In genomic region chr6:142683688-142684087, GRCh38 we compare ENCODE assay signal across 15 cellular contexts.
DNase-seq lines count a peak whose midpoint lies in the region; ATAC-seq, FAIRE-seq and TF ChIP-seq lines count a peak whose summit lies in the region.
"Had no signal": no experiment of that assay in that cellular context is flagged by ENCODE, and none has a peak within 500 bp of the region (broad histone marks: within the 10 kb centered on the region; RNA-seq: fewer than 3 reads in every experiment).

No MANE protein-coding gene starts in this region.

- H3K27me3 Mint-ChIP-seq in GM23338 (ENCODE audit: insufficient read depth, low read depth, poor library complexity) (peaks cover 1% of the 10 kb centered on the region), astrocyte (ENCODE audit: low read depth, unreplicated experiment) (peaks cover 2% of the 10 kb centered on the region), Caco-2 (ENCODE audit: insufficient read depth, unreplicated experiment) (peaks cover 20% of the 10 kb centered on the region)

- POLR2A ChIA-PET in Caco-2 (lab: Charles Lee) = interaction anchor here (0.6 kb wide), 1 partner anchor 138 kb away, joined by 3 read pairs; no protein-coding TSS in a partner anchor

- no peak overlapping the region for H3K4me3 Mint-ChIP-seq in GM23338
- no peak overlapping the region for H3K4me3 Mint-ChIP-seq in astrocyte (ENCODE audit: unreplicated experiment)
- no peak overlapping the region for H3K4me3 Mint-ChIP-seq in Caco-2 (ENCODE audit: unreplicated experiment)
- H3K4me3 Mint-ChIP-seq: CD4-positive, CD25-positive, alpha-beta regulatory T cell had no signal

- TF ChIP-seq CTCF in GM23338 (conservative IDR thresholded peaks at IDR 0.05; ENCODE audit: low read depth in 2 of 2) (no peak), astrocyte (IDR thresholded peaks at IDR 0.05; ENCODE audit: insufficient read depth, low read depth, low read length) (no peak), foreskin keratinocyte (conservative IDR thresholded peaks at IDR 0.05) (no peak), Caco-2 (IDR thresholded peaks at IDR 0.05; ENCODE audit: insufficient read depth in 1 of 2, low read depth in 1 of 2, low read length in 1 of 2, severe bottlenecking in 1 of 2, unreplicated experiment in 1 of 2) (no peak)

- H3K4me3 ChIP-seq in GM23338 (no peak overlapping the region), astrocyte (ENCODE audit: insufficient read depth, low read depth, low read length) (no peak overlapping the region), Caco-2 (ENCODE audit: low read depth, low read length) (no peak overlapping the region)
- H3K4me3 ChIP-seq: BLaER1 treated with 17β-estradiol and CSF1 and Interleukin-3, amounts not matched to agents 10 nM and 100 nM; GM23248 had no signal

- ATAC-seq in GM23338 (no peak), foreskin keratinocyte (peak; percentile 41), GM18873 (IDR thresholded peaks at IDR 0.05; ENCODE audit: low FRiP score, unreplicated experiment) (no peak)

- CTCF ChIA-PET in Caco-2 (lab: Charles Lee) = no interaction called here

- H3K36me3 Mint-ChIP-seq in GM23338 (ENCODE audit: low read depth) (peaks cover 3% of the 10 kb centered on the region; the same call in 1 of the 3 replicates), astrocyte (ENCODE audit: low read depth, unreplicated experiment) (no peaks in the 10 kb centered on the region), Caco-2 (ENCODE audit: insufficient read depth, unreplicated experiment) (no peaks in the 10 kb centered on the region)
- H3K36me3 Mint-ChIP-seq: CD4-positive, CD25-positive, alpha-beta regulatory T cell had no signal

- H3K9ac ChIP-seq in astrocyte (ENCODE audit: low read length) = no peak overlapping the region
- H3K9ac ChIP-seq: BLaER1 treated with 17β-estradiol and CSF1 and Interleukin-3, amounts not matched to agents 10 nM and 100 nM; GM23248 had no signal

- H3K4me2 ChIP-seq in GM23338 = no peak overlapping the region
- no peak overlapping the region for H3K4me2 ChIP-seq in astrocyte (ENCODE audit: low read length)

- peaks cover 20% of the 10 kb centered on the region for H3K9me2 ChIP-seq in GM23338 (ENCODE audit: insufficient read depth)

- H3K9me3 ChIP-seq in astrocyte (ENCODE audit: insufficient read depth, low read depth, low read length) = no peaks in the 10 kb centered on the region
- no peaks in the 10 kb centered on the region for H3K9me3 ChIP-seq in Caco-2
- H3K9me3 ChIP-seq: BLaER1 treated with 17β-estradiol and CSF1 and Interleukin-3, amounts not matched to agents 10 nM and 100 nM had no signal

- H3F3A ChIP-seq in GM23338 (replicated peaks; ENCODE audit: low read depth) = no peaks in the 10 kb centered on the region

- DNase-seq in GM23338 (ENCODE audit: low spot score) (no peak), astrocyte (ENCODE audit: low read depth) (peak; percentile 33), foreskin keratinocyte (peak in 1 of 2 donors; percentile 57), posterior cingulate gyrus (peak in 8 of 10 donors; percentile 56 to 95 (median 78)), HPDE6-E6E7 (ENCODE audit: extremely low spot score) (no peak), Caco-2 (no peak), NCI-H2196 treated with DMSO at 0.1 percent for 48 hours (lab: John Stamatoyannopoulos, UW; ENCODE audit: unreplicated experiment) (no peak)
- DNase-seq: 8988T; Calu3; CD4-positive, CD25-positive, alpha-beta regulatory T cell; DMS 273 treated with DMSO at 0.1 percent for 48 hours; GM23248; H7 had no signal

- no peaks in the 10 kb centered on the region for H3K4me1 ChIP-seq in GM23338 (ENCODE audit: insufficient read depth)
- peaks cover 3% of the 10 kb centered on the region for H3K4me1 ChIP-seq in astrocyte (ENCODE audit: insufficient read depth, low read length)
- H3K4me1 ChIP-seq in foreskin keratinocyte = peaks cover 28% of the 10 kb centered on the region
- no peaks in the 10 kb centered on the region for H3K4me1 ChIP-seq in Caco-2

- H3K9me3 Mint-ChIP-seq in GM23338 (no peaks in the 10 kb centered on the region; the same call in 2 of the 3 replicates), astrocyte (ENCODE audit: unreplicated experiment) (peaks cover 1% of the 10 kb centered on the region), Caco-2 (ENCODE audit: unreplicated experiment) (no peaks in the 10 kb centered on the region)
- H3K9me3 Mint-ChIP-seq: CD4-positive, CD25-positive, alpha-beta regulatory T cell had no signal

- H3K27me3 ChIP-seq in GM23338 (ENCODE audit: insufficient read depth) (no peaks in the 10 kb centered on the region), astrocyte (ENCODE audit: insufficient read depth, low read length) (no peaks in the 10 kb centered on the region), foreskin keratinocyte (no peaks in the 10 kb centered on the region), Caco-2 (replicated peaks; ENCODE audit: control insufficient read depth, insufficient read depth, low read length) (no peaks in the 10 kb centered on the region)
- H3K27me3 ChIP-seq: BLaER1 treated with 17β-estradiol and CSF1 and Interleukin-3, amounts not matched to agents 10 nM and 100 nM had no signal

- H3K27ac Mint-ChIP-seq in GM23338 = no peak overlapping the region
- H3K27ac Mint-ChIP-seq in astrocyte (ENCODE audit: unreplicated experiment) = no peak overlapping the region
- no peak overlapping the region for H3K27ac Mint-ChIP-seq in Caco-2 (ENCODE audit: unreplicated experiment)
- H3K27ac Mint-ChIP-seq: CD4-positive, CD25-positive, alpha-beta regulatory T cell had no signal

- H3K27ac ChIP-seq in GM23338 (ENCODE audit: low read depth) = no peak overlapping the region
- H3K27ac ChIP-seq in astrocyte (ENCODE audit: low read depth, low read length) = no peak overlapping the region
- no peak overlapping the region for H3K27ac ChIP-seq in foreskin keratinocyte
- H3K27ac ChIP-seq: BLaER1 treated with 17β-estradiol and CSF1 and Interleukin-3, amounts not matched to agents 10 nM and 100 nM; GM23248 had no signal

- no TSS peak for BruUV-seq in Caco-2 (replicated peaks; lab: Mats Ljungman, UMichigan)

- FAIRE-seq in astrocyte (lab: Jason Lieb, UNC) = no peak

- intact Hi-C loops in posterior cingulate gyrus (cut with DNase I) (no loop called here), Caco-2 (cut with micrococcal nuclease; ENCODE audit: unreplicated experiment) (no loop called here)

- H3K79me2 ChIP-seq in GM23338 (replicated peaks; ENCODE audit: insufficient read depth) = no peaks in the 10 kb centered on the region
- H3K79me2 ChIP-seq in astrocyte (ENCODE audit: insufficient read depth, low read length) = no peaks in the 10 kb centered on the region

- H3K4me1 Mint-ChIP-seq in GM23338 = no peaks in the 10 kb centered on the region
- peaks cover 24% of the 10 kb centered on the region for H3K4me1 Mint-ChIP-seq in astrocyte (ENCODE audit: low read depth, unreplicated experiment)
- no peaks in the 10 kb centered on the region for H3K4me1 Mint-ChIP-seq in Caco-2 (ENCODE audit: low read depth, unreplicated experiment)

- H3K36me3 ChIP-seq in GM23338 (ENCODE audit: insufficient read depth) = no peaks in the 10 kb centered on the region
- no peaks in the 10 kb centered on the region for H3K36me3 ChIP-seq in astrocyte (ENCODE audit: insufficient read depth, low read length)
- no peaks in the 10 kb centered on the region for H3K36me3 ChIP-seq in Caco-2 (ENCODE audit: control insufficient read depth, insufficient read depth, low read length)
- H3K36me3 ChIP-seq: BLaER1 treated with 17β-estradiol and CSF1 and Interleukin-3, amounts not matched to agents 10 nM and 100 nM had no signal

- H4K20me1 ChIP-seq in GM23338 (replicated peaks; ENCODE audit: insufficient read depth) (no peaks in the 10 kb centered on the region), astrocyte (ENCODE audit: insufficient read depth, low read length) (no peaks in the 10 kb centered on the region)
- H4K20me1 ChIP-seq: BLaER1 treated with 17β-estradiol and CSF1 and Interleukin-3, amounts not matched to agents 10 nM and 100 nM had no signal

- peak overlapping the region; percentile 74 for H2AFZ ChIP-seq in GM23338
- H2AFZ ChIP-seq in astrocyte (ENCODE audit: low read depth, low read length) = no peak overlapping the region
- H2AFZ ChIP-seq: GM23248 had no signal

TF ChIP-seq in GM23338, 12 proteins besides CTCF, POLR2A, EP300 and RAD21 (continues in another document):
- TF ChIP-seq ETS1 (IDR thresholded peaks at IDR 0.05) = no peak
- TF ChIP-seq STAT1 (IDR thresholded peaks at IDR 0.05; ENCODE audit: unreplicated experiment) = no peak
- TF ChIP-seq NANOG (IDR thresholded peaks at IDR 0.05; ENCODE audit: borderline replicate concordance) = no peak
- TF ChIP-seq JUNB (IDR thresholded peaks at IDR 0.05; ENCODE audit: unreplicated experiment) = no peak
- TF ChIP-seq POLR2AphosphoS5 (IDR thresholded peaks at IDR 0.05; ENCODE audit: low read depth) = no peak
- no peak for TF ChIP-seq ZNF114 (CRISPR knock-in tag; IDR thresholded peaks at IDR 0.05)
- TF ChIP-seq ZNF331 (CRISPR knock-in tag; IDR thresholded peaks at IDR 0.05; ENCODE audit: low read depth) = no peak
- TF ChIP-seq CREB1 (CRISPR knock-in tag; IDR thresholded peaks at IDR 0.05; ENCODE audit: low read depth) = no peak

Comparison
In these comparisons a context has a peak if more than half of its experiments do, and no peak if none do; other contexts are left out.
1. DNase-seq: peak in astrocyte (single experiment) and posterior cingulate gyrus (8 of 10); none in GM23338 (single experiment), HPDE6-E6E7 (single experiment), Caco-2 (0 of 2) and NCI-H2196 treated with DMSO at 0.1 percent for 48 hours (single experiment).